In the genomic region with DNA sequence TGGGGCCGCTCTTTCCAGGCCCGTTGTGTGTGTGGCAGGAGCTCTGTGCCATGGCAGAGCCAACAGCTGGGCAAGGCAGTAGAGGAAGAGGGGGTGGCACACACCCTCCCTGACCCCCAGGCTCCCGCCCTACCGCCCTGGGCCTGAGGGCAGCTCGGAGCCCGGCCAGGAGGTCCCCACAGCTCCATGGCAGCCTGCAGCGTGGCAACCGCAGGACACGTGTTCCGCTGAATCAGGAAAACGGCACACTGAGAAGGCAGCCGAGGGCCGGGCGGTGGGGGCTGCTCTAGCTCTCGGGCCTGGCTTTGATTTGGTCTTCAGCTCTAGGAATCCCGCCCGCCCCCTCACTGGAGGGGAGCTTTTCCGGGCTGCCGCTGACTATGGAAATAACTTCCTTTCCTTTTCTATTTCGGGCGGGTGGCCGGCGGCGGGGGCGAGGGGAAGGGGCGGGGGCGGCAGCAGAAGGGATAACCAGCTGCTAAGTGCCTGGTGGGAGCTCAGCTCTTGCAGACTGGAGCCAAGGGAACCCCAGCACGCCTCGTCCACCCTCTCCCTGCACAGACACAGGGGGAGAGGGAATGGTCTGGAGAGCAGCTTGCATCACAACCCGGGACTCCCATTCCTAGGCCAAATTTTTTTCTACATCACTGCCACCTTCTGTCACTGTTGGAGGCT, we compare ENCODE assay signal across 8 cellular contexts. TPM values are rescaled to one million over a fixed set of nuclear protein-coding genes. Genes with fewer than 3 reads are reported as not detected.
DNase-seq lines count a peak whose midpoint lies in the region; ATAC-seq, FAIRE-seq and TF ChIP-seq lines count a peak whose summit lies in the region.

No MANE protein-coding gene starts in this region.

- H3K9ac ChIP-seq in DND-41 (ENCODE audit: low read depth, low read length), result no peak overlapping the region
- H3K9ac ChIP-seq in K562 (ENCODE audit: insufficient read depth in 1 of 2, low read depth in 2 of 2, low read length in 2 of 2), result 0 out of 4 replicates have a peak overlapping the region, but pooled peaks of 1 of the 2 experiments have one; percentile 28
- H3K9ac ChIP-seq in rectal smooth muscle tissue (ENCODE audit: low read length), result no peak overlapping the region

- H3K27me3 ChIP-seq in DND-41 (ENCODE audit: insufficient read depth, low read length, poor library complexity) (peaks cover 9% of the 10 kb centered on the region), K562 (ENCODE audit: control insufficient read depth in 2 of 2, insufficient read depth in 2 of 2, low read length in 2 of 2) (peaks cover 9 to 28% of the 10 kb centered on the region in 2 experiments; a peak in 4 of 5 replicates), rectal smooth muscle tissue (ENCODE audit: control insufficient read depth, insufficient read depth, low read length) (no peaks in the 10 kb centered on the region)

- TF ChIP-seq CTCF in DND-41 (IDR thresholded peaks at IDR 0.05; ENCODE audit: borderline replicate concordance, extremely low read depth, low read length, poor library complexity, severe bottlenecking) (no peak), K562 (IDR thresholded peaks at IDR 0.05 in 2 of 3, conservative IDR thresholded peaks at IDR 0.05 in 1 of 3; ENCODE audit: insufficient read depth in 2 of 3, low read depth in 1 of 3, low read length in 3 of 3) (no peak)

- H3K4me1 ChIP-seq in DND-41 (ENCODE audit: insufficient read depth, low read length) (peaks cover 28% of the 10 kb centered on the region), K562 (replicated peaks in 1 of 2; ENCODE audit: control insufficient read depth in 2 of 2, insufficient read depth in 2 of 2, low read length in 2 of 2) (peaks cover 0 to 14% of the 10 kb centered on the region in 2 experiments; a peak in 2 of 5 replicates), rectal smooth muscle tissue (ENCODE audit: control insufficient read depth, insufficient read depth, low read length) (peaks cover 68% of the 10 kb centered on the region)

- peaks cover 4% of the 10 kb centered on the region for H3K9me1 ChIP-seq in K562 (ENCODE audit: control insufficient read depth, insufficient read depth, low read length)

- no peak for TF ChIP-seq RAD21 in K562 (CRISPR knock-in tag; conservative IDR thresholded peaks at IDR 0.05 in 1 of 2, IDR thresholded peaks at IDR 0.05 in 1 of 2)

- H3K4me2 ChIP-seq in DND-41 (ENCODE audit: insufficient read depth, low read length) (peak overlapping the region; percentile 47), K562 (ENCODE audit: insufficient read depth, low read length) (no peak overlapping the region)

- CTCF ChIA-PET in K562 (lab: Yijun Ruan, JAX; ENCODE audit: low intra/inter-chr PET ratio), result no interaction called here

- no peak for TF ChIP-seq POLR2A in K562 (conservative IDR thresholded peaks at IDR 0.05)

- BruUV-seq in K562 (replicated peaks; lab: Mats Ljungman, UMichigan), result no TSS peak

- H3K27ac ChIP-seq in DND-41 (ENCODE audit: low read length), result no peak overlapping the region; the same call in 1 of the 2 replicates
- no peak overlapping the region for H3K27ac ChIP-seq in K562 (ENCODE audit: extremely low read depth, low read depth, low read length)
- H3K27ac ChIP-seq in rectal smooth muscle tissue (ENCODE audit: low read depth, low read length), result peak overlapping the region; percentile 93

- peak; percentile 78 for DNase-seq in DND-41
- peak; percentile 82 for DNase-seq in NCI-H82 treated with DMSO at 0.1 percent for 48 hours (lab: John Stamatoyannopoulos, UW; ENCODE audit: unreplicated experiment)
- no peak for DNase-seq in K562 (ENCODE audit: extremely low read depth in 1 of 4, low spot score in 3 of 4)
- peak in 48 of 51 donors; percentile 29 to 90 (median 78) for DNase-seq in hypothalamus (lab: John Stamatoyannopoulos, UW)
- DNase-seq in SHP77 (lab: John Stamatoyannopoulos, UW), result no peak
- DNase-seq in NCI-H345 treated with DMSO at 0.1 percent for 48 hours (lab: John Stamatoyannopoulos, UW; ENCODE audit: unreplicated experiment), result no peak

- H3K9me3 ChIP-seq in DND-41 (ENCODE audit: insufficient read depth, low read length, severe bottlenecking), result no peaks in the 10 kb centered on the region
- H3K9me3 ChIP-seq in K562 (replicated peaks; ENCODE audit: control insufficient read depth, insufficient read depth, low read depth, low read length), result no peaks in the 10 kb centered on the region

- no peak for FAIRE-seq in K562 (lab: Jason Lieb, UNC)

- POLR2A ChIA-PET in K562 (lab: Yijun Ruan, JAX), result interaction anchor here (0.6 to 0.8 kb wide), 4 partner anchors 12 to 119 kb away, joined by 4 to 5 read pairs (median 4); no protein-coding TSS in a partner anchor

- H3K4me3 ChIP-seq in DND-41 (ENCODE audit: low read depth in 1 of 2, low read length in 2 of 2) (peak overlapping the region in 1 of 2 experiments; percentile 23; a peak in 1 of 4 replicates), K562 (no peak overlapping the region), rectal smooth muscle tissue (ENCODE audit: low read length) (peak overlapping the region; percentile 4)

- no peaks in the 10 kb centered on the region for H4K20me1 ChIP-seq in DND-41 (ENCODE audit: insufficient read depth, low read length)
- H4K20me1 ChIP-seq in K562 (replicated peaks; ENCODE audit: control insufficient read depth, insufficient read depth, low read length), result no peaks in the 10 kb centered on the region

- H3K36me3 ChIP-seq in DND-41 (ENCODE audit: insufficient read depth, low read length) (no peaks in the 10 kb centered on the region), K562 (ENCODE audit: control insufficient read depth, insufficient read depth, low read length) (no peaks in the 10 kb centered on the region), rectal smooth muscle tissue (ENCODE audit: control insufficient read depth, insufficient read depth, low read length) (peaks cover 8% of the 10 kb centered on the region)

- 44% methylated on average over 18 of the region's 30 CpGs for WGBS in K562 (ENCODE audit: insufficient coverage, low coverage, missing lambda C conversion rate)

- TF ChIP-seq EP300 in K562 (IDR thresholded peaks at IDR 0.05; ENCODE audit: low read length), result no peak

- in situ Hi-C loops in K562 (cut with MboI), result no loop called here

- ATAC-seq in DND-41 (ENCODE audit: insufficient read depth, low read depth) (peak; percentile 90), K562 (no peak), HG03442 (IDR thresholded peaks at IDR 0.05; ENCODE audit: unreplicated experiment) (no peak)

- H2AFZ ChIP-seq in DND-41 (ENCODE audit: low read depth, low read length) (no peak overlapping the region), K562 (ENCODE audit: low read depth, low read length) (no peak overlapping the region)

- H3K79me2 ChIP-seq in DND-41 (ENCODE audit: insufficient read depth, low read length) (no peaks in the 10 kb centered on the region), K562 (ENCODE audit: control insufficient read depth, insufficient read depth, low read length) (no peaks in the 10 kb centered on the region)

- intact Hi-C loops in K562 (cut with micrococcal nuclease), result no loop called here

TF ChIP-seq in K562, 482 proteins besides CTCF, POLR2A, EP300 and RAD21:
- TF ChIP-seq EGR1 (conservative IDR thresholded peaks at IDR 0.05) (0 out of 2 replicates have a peak, but pooled peaks have one; percentile 18), ZNF124 (CRISPR knock-in tag; IDR thresholded peaks at IDR 0.05) (no peak)

RNA-seq across cellular contexts. Expression of gene MRPS23, which starts 24.7 kb away (rescaled TPM):
- total RNA-seq in K562 (2011; cell fraction: chromatin; rRNA removed; ENCODE audit: low replicate concordance), result 21.2 and 27.1 TPM in 2 replicates
- total RNA-seq in K562 (2011; cell fraction: nucleolus; rRNA removed), result 25.8 and 32.0 TPM in 2 replicates
- total RNA-seq in K562 (2011; cell fraction: nucleoplasm; rRNA removed), result 25.9 and 39.0 TPM in 2 replicates
- total RNA-seq in K562 (2014; rRNA removed) (59.1 and 83.0 TPM in 2 replicates), K562 (2014; rRNA removed; fragmentation: Illumina TruSeq; extraction: Trizol) (109 and 125 TPM in 2 replicates), K562 (2015; rRNA removed; fragmentation: Illumina TruSeq; extraction: Trizol) (98.8 and 100.0 TPM in 2 replicates), K562 (2021) (91.4 and 96.4 TPM in 2 replicates)
- polyA plus RNA-seq in K562 (2011; rRNA removed) (63.6 and 79.0 TPM in 2 replicates), K562 (2014; fragmentation: Illumina TruSeq; extraction: Trizol) (92.9 and 114 TPM in 2 replicates), K562 (2014; fragmentation: Nextera tagmentation; extraction: Ambion mirVana) (100 to 1,000 TPM; 233 to 298 TPM), K562 (2014; rRNA removed) (105 and 127 TPM in 2 replicates)
- polyA plus RNA-seq in K562 (2011; cell fraction: cytosol; rRNA removed), result 45.9 and 48.1 TPM in 2 replicates
- 25.2 and 27.4 TPM in 2 replicates for polyA plus RNA-seq in K562 (2011; cell fraction: nucleus; rRNA removed)
- 77.9 and 112 TPM in 2 replicates for polyA plus RNA-seq in K562 (2012)
- polyA minus RNA-seq in K562 (2011; rRNA and poly(A)+ RNA removed), result 31.4 and 34.5 TPM in 2 replicates
- polyA minus RNA-seq in K562 (2011; cell fraction: cytosol; rRNA and poly(A)+ RNA removed), result 10.7 and 18.7 TPM in 2 replicates
- 17.2 and 32.8 TPM in 2 replicates for polyA minus RNA-seq in K562 (2011; cell fraction: nucleus; rRNA and poly(A)+ RNA removed)

Comparison
In these comparisons a context has a peak if more than half of its experiments do, and no peak if none do; other contexts are left out.
1. DNase-seq: peak in DND-41 (single experiment), NCI-H82 treated with DMSO at 0.1 percent for 48 hours (single experiment) and hypothalamus (48 of 51); none in K562 (0 of 4), SHP77 (0 of 2) and NCI-H345 treated with DMSO at 0.1 percent for 48 hours (single experiment).